29 cellular contexts compared by ENCODE assay signal in genomic region chr1:56655991-56656613, GRCh38. TPM values are rescaled to one million over a fixed set of nuclear protein-coding genes. Genes with fewer than 3 reads are reported as not detected.
"Had no signal": no experiment of that assay in that cellular context is flagged by ENCODE, and none has a peak within 500 bp of the region (broad histone marks: within the 10 kb centered on the region; RNA-seq: fewer than 3 reads in every experiment).

No MANE protein-coding gene starts in this region.

- H3K36me3 ChIP-seq: adrenal gland, colonic mucosa, WERI-Rb-1 had no signal

- H3K27me3 ChIP-seq: adrenal gland, body of pancreas, colonic mucosa had no signal

- DNase-seq: activated B cell treated with CpG ODN at 0.5 μM for 24 hours; activated CD4-positive, alpha-beta T cell treated with anti-CD3 and anti-CD28 coated beads for 48 hours; activated CD4-positive, alpha-beta T cell treated with anti-CD3 and anti-CD28 coated beads, Interleukin-2, amount 50 U/mL, for 1 hour; activated CD4-positive, alpha-beta T cell treated with anti-CD3 and anti-CD28 coated beads, Interleukin-2, amount 50 U/mL, for 48 hours; activated CD8-positive, alpha-beta memory T cell treated with anti-CD3 and anti-CD28 coated beads for 24 hours; activated CD8-positive, alpha-beta T cell treated with anti-CD3 and anti-CD28 coated beads for 36 hours; activated effector memory CD4-positive, alpha-beta T cell treated with Interleukin-2 at 50 U/mL for 16 hours; activated gamma-delta T cell treated with Interleukin-2 at 50 U/mL for 16 hours; activated naive CD4-positive, alpha-beta T cell treated with anti-CD3 and anti-CD28 coated beads for 36 hours; activated naive CD8-positive, alpha-beta T cell treated with anti-CD3 and anti-CD28 coated beads for 36 hours; activated naive CD8-positive, alpha-beta T cell treated with anti-CD3 and anti-CD28 coated beads, Interleukin-2, amount 50 U/mL, for 24 hours; activated T-cell treated with anti-CD3 and anti-CD28 coated beads, Interleukin-2, amount 50 U/mL, for 4 hours; adrenal gland; amygdala; aorta; body of pancreas; central memory CD4-positive, alpha-beta T cell; cerebellar nuclear complex; colonic mucosa; effector CD8-positive, alpha-beta T cell; foreskin fibroblast; glutamatergic neuron; T-helper 1 cell; T-helper 17 cell; T1000; WERI-Rb-1 had no signal

- ATAC-seq: activated CD4-positive, CD25-positive, alpha-beta regulatory T cell treated with anti-CD3 and anti-CD28 coated beads, Interleukin-2, amount 50 U/mL, for 24 hours; activated CD8-positive, alpha-beta T cell treated with anti-CD3 and anti-CD28 coated beads for 36 hours; activated naive CD8-positive, alpha-beta T cell treated with anti-CD3 and anti-CD28 coated beads, Interleukin-2, amount 50 U/mL, for 24 hours; activated T-cell treated with anti-CD3 and anti-CD28 coated beads, Interleukin-2, amount 50 U/mL, for 4 hours; activated T-helper 17 cell treated with anti-CD3 and anti-CD28 coated beads, Interleukin-2, amount 50 U/mL, for 72 hours; body of pancreas; esophagus mucosa; T-helper 17 cell had no signal

- H3K27ac ChIP-seq: adrenal gland, body of pancreas, colonic mucosa, WERI-Rb-1 had no signal

- H3K9me3 ChIP-seq: adrenal gland, body of pancreas had no signal

- H3K4me1 ChIP-seq: adrenal gland, body of pancreas, colonic mucosa had no signal

- H3K4me3 ChIP-seq: adrenal gland, body of pancreas, colonic mucosa had no signal

RNA-seq across cellular contexts. Expression of gene PRKAA2, which starts 11.0 kb away (rescaled TPM):
- total RNA-seq: activated B cell treated with CpG ODN at 0.5 μM for 24 hours; activated CD8-positive, alpha-beta T cell treated with anti-CD3 and anti-CD28 coated beads for 36 hours; activated naive CD4-positive, alpha-beta T cell treated with anti-CD3 and anti-CD28 coated beads for 36 hours; activated T-cell treated with anti-CD3 and anti-CD28 coated beads, Interleukin-2, amount 50 U/mL, for 4 hours; T-helper 17 cell had no signal
